Comparison of ENCODE assay signal across 13 cellular contexts in genomic region chr4:80459918-80460473, GRCh38.
"Had no signal": no experiment of that assay in that cellular context is flagged by ENCODE, and none has a peak within 500 bp of the region (broad histone marks: within the 10 kb centered on the region; RNA-seq: fewer than 3 reads in every experiment).

No MANE protein-coding gene starts in this region.

- H2AFZ ChIP-seq: parathyroid adenoma had no signal

- H3K36me3 ChIP-seq: adrenal gland, gastroesophageal sphincter, stomach, thoracic aorta had no signal

- H3K27me3 ChIP-seq: adrenal gland, gastroesophageal sphincter, stomach had no signal

- H3K27ac ChIP-seq: adrenal gland, coronary artery, epithelial cell of prostate, gastroesophageal sphincter, parathyroid adenoma, stomach, thoracic aorta had no signal

- H3K4me3 ChIP-seq: adrenal gland, coronary artery, gastroesophageal sphincter, stomach, thoracic aorta had no signal

- H3K9ac ChIP-seq: parathyroid adenoma had no signal

- DNase-seq: adrenal gland; caudate nucleus; effector CD4-positive, alpha-beta T cell; stimulated activated CD4-positive, alpha-beta T cell treated with anti-CD3 and anti-CD28 coated beads, Interleukin-4, amount 100 ng/mL, for 1 hour; stimulated activated CD8-positive, alpha-beta memory T cell treated with anti-CD3 and anti-CD28 coated beads, Interleukin-4, amount 100 ng/mL, for 48 hours; stomach; T-helper 9 cell had no signal

- H3K79me2 ChIP-seq: parathyroid adenoma had no signal

- H3K4me3 Mint-ChIP-seq: neural crest cell had no signal

- H3K4me1 ChIP-seq: adrenal gland, parathyroid adenoma had no signal

- H3K9me3 ChIP-seq: adrenal gland, gastroesophageal sphincter, stomach, thoracic aorta had no signal
